2 cellular contexts compared by ENCODE assay signal in genomic region chr5:132090107-132090506, GRCh38.
TF ChIP-seq lines count a peak whose summit lies in the region.

No MANE protein-coding gene starts in this region.

TF ChIP-seq in HCT116, 20 proteins besides CTCF, POLR2A, EP300 and RAD21 (continued from another document):
- TF ChIP-seq, protein P1, sequence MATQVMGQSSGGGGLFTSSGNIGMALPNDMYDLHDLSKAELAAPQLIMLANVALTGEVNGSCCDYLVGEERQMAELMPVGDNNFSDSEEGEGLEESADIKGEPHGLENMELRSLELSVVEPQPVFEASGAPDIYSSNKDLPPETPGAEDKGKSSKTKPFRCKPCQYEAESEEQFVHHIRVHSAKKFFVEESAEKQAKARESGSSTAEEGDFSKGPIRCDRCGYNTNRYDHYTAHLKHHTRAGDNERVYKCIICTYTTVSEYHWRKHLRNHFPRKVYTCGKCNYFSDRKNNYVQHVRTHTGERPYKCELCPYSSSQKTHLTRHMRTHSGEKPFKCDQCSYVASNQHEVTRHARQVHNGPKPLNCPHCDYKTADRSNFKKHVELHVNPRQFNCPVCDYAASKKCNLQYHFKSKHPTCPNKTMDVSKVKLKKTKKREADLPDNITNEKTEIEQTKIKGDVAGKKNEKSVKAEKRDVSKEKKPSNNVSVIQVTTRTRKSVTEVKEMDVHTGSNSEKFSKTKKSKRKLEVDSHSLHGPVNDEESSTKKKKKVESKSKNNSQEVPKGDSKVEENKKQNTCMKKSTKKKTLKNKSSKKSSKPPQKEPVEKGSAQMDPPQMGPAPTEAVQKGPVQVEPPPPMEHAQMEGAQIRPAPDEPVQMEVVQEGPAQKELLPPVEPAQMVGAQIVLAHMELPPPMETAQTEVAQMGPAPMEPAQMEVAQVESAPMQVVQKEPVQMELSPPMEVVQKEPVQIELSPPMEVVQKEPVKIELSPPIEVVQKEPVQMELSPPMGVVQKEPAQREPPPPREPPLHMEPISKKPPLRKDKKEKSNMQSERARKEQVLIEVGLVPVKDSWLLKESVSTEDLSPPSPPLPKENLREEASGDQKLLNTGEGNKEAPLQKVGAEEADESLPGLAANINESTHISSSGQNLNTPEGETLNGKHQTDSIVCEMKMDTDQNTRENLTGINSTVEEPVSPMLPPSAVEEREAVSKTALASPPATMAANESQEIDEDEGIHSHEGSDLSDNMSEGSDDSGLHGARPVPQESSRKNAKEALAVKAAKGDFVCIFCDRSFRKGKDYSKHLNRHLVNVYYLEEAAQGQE (IDR thresholded peaks at IDR 0.05; ENCODE audit: low read depth): no peak
- TF ChIP-seq JUND (IDR thresholded peaks at IDR 0.05) (peak; percentile 73), ATF3 (IDR thresholded peaks at IDR 0.05) (no peak), FOSL1 (IDR thresholded peaks at IDR 0.05; ENCODE audit: low read depth) (peak; percentile 71), SRF (IDR thresholded peaks at IDR 0.05; ENCODE audit: low read depth) (no peak; the same call in 1 of the 2 replicates), CBX3 (IDR thresholded peaks at IDR 0.05; ENCODE audit: low read depth) (peak; percentile 66; the same call in 1 of the 2 replicates), MAX (IDR thresholded peaks at IDR 0.05) (peak; percentile 78), ZNF274 (IDR thresholded peaks at IDR 0.05; ENCODE audit: low read depth, low read length) (no peak), SIN3A (IDR thresholded peaks at IDR 0.05; ENCODE audit: low read depth) (no peak), TCF7L2 (IDR thresholded peaks at IDR 0.05; ENCODE audit: borderline replicate concordance, extremely low read depth, insufficient read depth, insufficient read length) (peak; percentile 10), EGR1 (IDR thresholded peaks at IDR 0.05; ENCODE audit: low read depth) (no peak)

TF ChIP-seq in SK-N-SH, 30 proteins besides CTCF, POLR2A, EP300 and RAD21 (continued from another document):
- TF ChIP-seq ZBTB33 (IDR thresholded peaks at IDR 0.05; ENCODE audit: borderline replicate concordance, low read depth) (0 out of 2 replicates have a peak, but pooled peaks have one; percentile 24), EZH2phosphoT487 (IDR thresholded peaks at IDR 0.05; ENCODE audit: borderline replicate concordance, low read depth) (no peak), IRF3 (IDR thresholded peaks at IDR 0.05; ENCODE audit: low read depth, low read length) (no peak), TCF12 (IDR thresholded peaks at IDR 0.05) (peak; percentile 97), POLR2AphosphoS5 (IDR thresholded peaks at IDR 0.05; ENCODE audit: low read depth, low read length) (peak; percentile 53; the same call in 1 of the 2 replicates), GATA2 (CRISPR knock-in tag; IDR thresholded peaks at IDR 0.05) (no peak), JUND (IDR thresholded peaks at IDR 0.05) (peak; percentile 92), CHD2 (IDR thresholded peaks at IDR 0.05; ENCODE audit: low read length, partially characterized antibody) (no peak), GABPA (IDR thresholded peaks at IDR 0.05; ENCODE audit: low read depth) (no peak), FOXJ3 (CRISPR knock-in tag; IDR thresholded peaks at IDR 0.05) (no peak), YY1 (IDR thresholded peaks at IDR 0.05; ENCODE audit: low read depth) (peak; percentile 82; the same call in 1 of the 2 replicates), FOXM1 (IDR thresholded peaks at IDR 0.05; ENCODE audit: low read depth) (no peak), RFX5 (IDR thresholded peaks at IDR 0.05; ENCODE audit: low read length) (no peak), TEAD4 (IDR thresholded peaks at IDR 0.05; ENCODE audit: borderline replicate concordance, insufficient read depth) (peak; percentile 73), NRF1 (IDR thresholded peaks at IDR 0.05; ENCODE audit: low read depth, low read length) (no peak), USF2 (IDR thresholded peaks at IDR 0.05; ENCODE audit: borderline replicate concordance, low read depth, low read length) (no peak), MEF2A (IDR thresholded peaks at IDR 0.05; ENCODE audit: borderline replicate concordance, low read depth) (no peak), SMC3 (IDR thresholded peaks at IDR 0.05; ENCODE audit: low read depth, low read length) (no peak), ELF1 (IDR thresholded peaks at IDR 0.05) (0 out of 2 replicates have a peak, but pooled peaks have one; percentile 10), NFIC (IDR thresholded peaks at IDR 0.05; ENCODE audit: borderline replicate concordance) (peak; percentile 96), SIN3A (IDR thresholded peaks at IDR 0.05; ENCODE audit: borderline replicate concordance, low read depth, low read length) (0 out of 2 replicates have a peak, but pooled peaks have one; percentile 36), RXRA (IDR thresholded peaks at IDR 0.05; ENCODE audit: borderline replicate concordance, low read depth) (0 out of 2 replicates have a peak, but pooled peaks have one; percentile 27), MAX (IDR thresholded peaks at IDR 0.05; ENCODE audit: low read depth) (peak; percentile 73)
- TF ChIP-seq, protein P1 (IDR thresholded peaks at IDR 0.05; ENCODE audit: low read depth, low read length): no peak
- TF ChIP-seq, protein P2, sequence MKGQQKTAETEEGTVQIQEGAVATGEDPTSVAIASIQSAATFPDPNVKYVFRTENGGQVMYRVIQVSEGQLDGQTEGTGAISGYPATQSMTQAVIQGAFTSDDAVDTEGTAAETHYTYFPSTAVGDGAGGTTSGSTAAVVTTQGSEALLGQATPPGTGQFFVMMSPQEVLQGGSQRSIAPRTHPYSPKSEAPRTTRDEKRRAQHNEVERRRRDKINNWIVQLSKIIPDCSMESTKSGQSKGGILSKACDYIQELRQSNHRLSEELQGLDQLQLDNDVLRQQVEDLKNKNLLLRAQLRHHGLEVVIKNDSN (IDR thresholded peaks at IDR 0.05; ENCODE audit: borderline replicate concordance, low read depth): no peak
- TF ChIP-seq, protein P3, sequence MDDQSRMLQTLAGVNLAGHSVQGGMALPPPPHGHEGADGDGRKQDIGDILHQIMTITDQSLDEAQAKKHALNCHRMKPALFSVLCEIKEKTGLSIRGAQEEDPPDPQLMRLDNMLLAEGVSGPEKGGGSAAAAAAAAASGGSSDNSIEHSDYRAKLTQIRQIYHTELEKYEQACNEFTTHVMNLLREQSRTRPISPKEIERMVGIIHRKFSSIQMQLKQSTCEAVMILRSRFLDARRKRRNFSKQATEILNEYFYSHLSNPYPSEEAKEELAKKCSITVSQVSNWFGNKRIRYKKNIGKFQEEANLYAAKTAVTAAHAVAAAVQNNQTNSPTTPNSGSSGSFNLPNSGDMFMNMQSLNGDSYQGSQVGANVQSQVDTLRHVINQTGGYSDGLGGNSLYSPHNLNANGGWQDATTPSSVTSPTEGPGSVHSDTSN (IDR thresholded peaks at IDR 0.05): peak; percentile 69
